Comparison of ENCODE assay signal across 1 cellular context in genomic region chr10:124521429-124521871, GRCh38.
TF ChIP-seq lines count a peak whose summit lies in the region.

No MANE protein-coding gene starts in this region.

TF ChIP-seq in H1, 55 proteins besides CTCF, POLR2A, EP300 and RAD21:
- TF ChIP-seq CBX5 (IDR thresholded peaks at IDR 0.05; ENCODE audit: low read depth, low read length) (no peak), YY1 (IDR thresholded peaks at IDR 0.05; ENCODE audit: low read depth, low read length) (no peak), POLR2AphosphoS5 (IDR thresholded peaks at IDR 0.05; ENCODE audit: low read depth, low read length) (no peak), GTF2F1 (IDR thresholded peaks at IDR 0.05; ENCODE audit: borderline replicate concordance, low read depth, low read length) (no peak), SIRT6 (IDR thresholded peaks at IDR 0.05; ENCODE audit: low read length) (no peak), KDM4A (IDR thresholded peaks at IDR 0.05; ENCODE audit: low read depth, low read length, severe bottlenecking) (no peak), SUZ12 (IDR thresholded peaks at IDR 0.05; ENCODE audit: low read length) (no peak)
- TF ChIP-seq, protein P1, sequence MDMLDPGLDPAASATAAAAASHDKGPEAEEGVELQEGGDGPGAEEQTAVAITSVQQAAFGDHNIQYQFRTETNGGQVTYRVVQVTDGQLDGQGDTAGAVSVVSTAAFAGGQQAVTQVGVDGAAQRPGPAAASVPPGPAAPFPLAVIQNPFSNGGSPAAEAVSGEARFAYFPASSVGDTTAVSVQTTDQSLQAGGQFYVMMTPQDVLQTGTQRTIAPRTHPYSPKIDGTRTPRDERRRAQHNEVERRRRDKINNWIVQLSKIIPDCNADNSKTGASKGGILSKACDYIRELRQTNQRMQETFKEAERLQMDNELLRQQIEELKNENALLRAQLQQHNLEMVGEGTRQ (IDR thresholded peaks at IDR 0.05; ENCODE audit: low read length) = no peak
